In genomic region chr6:15457903-15458530, GRCh38 we compare ENCODE assay signal across 12 cellular contexts.
A peak's percentile ranks its signal among the peaks of the same experiment; 100 is the strongest.
DNase-seq lines count a peak whose midpoint lies in the region; ATAC-seq and TF ChIP-seq lines count a peak whose summit lies in the region.
"Had no signal": no experiment of that assay in that cellular context is flagged by ENCODE, and none has a peak within 500 bp of the region (broad histone marks: within the 10 kb centered on the region; RNA-seq: fewer than 3 reads in every experiment).

No MANE protein-coding gene starts in this region.

- peak; percentile 75 for ATAC-seq in GM21717 (IDR thresholded peaks at IDR 0.05; ENCODE audit: unreplicated experiment)
- ATAC-seq in HG03521 (IDR thresholded peaks at IDR 0.05; ENCODE audit: unreplicated experiment): no peak
- ATAC-seq: stimulated activated effector memory CD8-positive, alpha-beta T cell treated with anti-CD3 and anti-CD28 coated beads, Interleukin-12 subunit alpha, Interleukin-12 subunit beta, amount 100 ng/mL, for 72 hours had no signal

- DNase-seq in GM13977 (ENCODE audit: low spot score): peak; percentile 24
- DNase-seq in NCI-H146 (lab: John Stamatoyannopoulos, UW): peak; percentile 56
- DNase-seq in left kidney (ENCODE audit: low read depth, low spot score): peak; percentile 62
- DNase-seq in GM19238 (ENCODE audit: insufficient read length, low spot score): no peak
- DNase-seq in SW 1271 (lab: John Stamatoyannopoulos, UW): no peak
- no peak for DNase-seq in dedifferentiated amniotic fluid mesenchymal stem cell (ENCODE audit: extremely low spot score)
- DNase-seq: cortex of kidney, H7, MG63 had no signal

- in situ Hi-C loops in GM13977 (cut with MboI; ENCODE audit: low pct_unique_long_range_greater_than_20kb, low sequenced_read_pairs, unreplicated experiment): no loop called here

- TF ChIP-seq CTCF in GM13977 (IDR thresholded peaks at IDR 0.05; ENCODE audit: extremely low read depth, insufficient read depth, missing control alignments): no peak

Comparison
In these comparisons a context has a peak if more than half of its experiments do, and no peak if none do; other contexts are left out.
1. DNase-seq: peak in GM13977 (single experiment), NCI-H146 (single experiment) and left kidney (single experiment); none in GM19238 (single experiment), SW 1271 (0 of 2) and dedifferentiated amniotic fluid mesenchymal stem cell (single experiment).